Comparison of ENCODE assay signal across 1 cellular context in genomic region chr13:98492335-98493034, GRCh38.
TF ChIP-seq lines count a peak whose summit lies in the region.

No MANE protein-coding gene starts in this region.

TF ChIP-seq in SK-N-SH, 30 proteins besides CTCF, POLR2A, EP300 and RAD21 (continued from another document):
- TF ChIP-seq PBX3 (IDR thresholded peaks at IDR 0.05): no peak
- TF ChIP-seq RXRA (IDR thresholded peaks at IDR 0.05; ENCODE audit: borderline replicate concordance, low read depth): no peak
- TF ChIP-seq RCOR1 (IDR thresholded peaks at IDR 0.05; ENCODE audit: low read length): no peak
- no peak for TF ChIP-seq YY1 (IDR thresholded peaks at IDR 0.05; ENCODE audit: low read depth)
- TF ChIP-seq REST (IDR thresholded peaks at IDR 0.05; ENCODE audit: low read depth, low read length): no peak
- TF ChIP-seq EZH2phosphoT487 (IDR thresholded peaks at IDR 0.05; ENCODE audit: borderline replicate concordance, low read depth): no peak
- no peak for TF ChIP-seq USF2 (IDR thresholded peaks at IDR 0.05; ENCODE audit: borderline replicate concordance, low read depth, low read length)
- TF ChIP-seq POLR2AphosphoS5 (IDR thresholded peaks at IDR 0.05; ENCODE audit: low read depth, low read length): no peak
- no peak for TF ChIP-seq MEF2A (IDR thresholded peaks at IDR 0.05; ENCODE audit: borderline replicate concordance, low read depth)
- no peak for TF ChIP-seq GABPA (IDR thresholded peaks at IDR 0.05; ENCODE audit: low read depth)
- no peak for TF ChIP-seq SIN3A (IDR thresholded peaks at IDR 0.05; ENCODE audit: borderline replicate concordance, low read depth, low read length)
- no peak for TF ChIP-seq MXI1 (IDR thresholded peaks at IDR 0.05; ENCODE audit: low read depth, low read length)
- no peak for TF ChIP-seq GATA2 (CRISPR knock-in tag; IDR thresholded peaks at IDR 0.05)
- TF ChIP-seq FOXJ3 (CRISPR knock-in tag; IDR thresholded peaks at IDR 0.05): no peak
- TF ChIP-seq FOXM1 (IDR thresholded peaks at IDR 0.05; ENCODE audit: low read depth): no peak
